Comparison of ENCODE assay signal across 8 cellular contexts in genomic region chr9:33044677-33045282, GRCh38. TPM values are rescaled to one million over a fixed set of nuclear protein-coding genes. Genes with fewer than 3 reads are reported as not detected.
DNase-seq lines count a peak whose midpoint lies in the region; ATAC-seq and TF ChIP-seq lines count a peak whose summit lies in the region.

No MANE protein-coding gene starts in this region.

- H3K27ac Mint-ChIP-seq in activated T-cell treated with anti-CD3 and anti-CD28 coated beads, Interleukin-2, amount 50 U/mL, for 24 hours = peak overlapping the region; percentile 77
- H3K27ac Mint-ChIP-seq in chondrocyte (ENCODE audit: unreplicated experiment) = peak overlapping the region; percentile 95

- H3K4me1 ChIP-seq in right lobe of liver (peaks cover 0 to 44% (median 17%) of the 10 kb centered on the region in 4 donors), tibial artery (peaks cover 0 to 7% (median 5%) of the 10 kb centered on the region in 4 donors)

- H3K4me3 ChIP-seq in right lobe of liver = peak overlapping the region; percentile 59 to 69 (median 68)
- peak overlapping the region; percentile 58 to 74 for H3K4me3 ChIP-seq in tibial artery

- H3K27ac ChIP-seq in right lobe of liver (peak overlapping the region; percentile 89 to 97 (median 96)), tibial artery (peak overlapping the region; percentile 89 to 97)

- TF ChIP-seq POLR2A in right lobe of liver (IDR thresholded peaks at IDR 0.05) = no peak

- no peaks in the 10 kb centered on the region for H3K9me3 Mint-ChIP-seq in activated T-cell treated with anti-CD3 and anti-CD28 coated beads, Interleukin-2, amount 50 U/mL, for 24 hours
- no peaks in the 10 kb centered on the region for H3K9me3 Mint-ChIP-seq in chondrocyte (ENCODE audit: low read depth)

- H3K36me3 ChIP-seq in right lobe of liver (peaks cover 0 to 24% (median 8%) of the 10 kb centered on the region in 4 donors), tibial artery (peaks cover 13 to 44% (median 39%) of the 10 kb centered on the region in 3 donors)

- peaks cover 63% of the 10 kb centered on the region for H3K36me3 Mint-ChIP-seq in activated T-cell treated with anti-CD3 and anti-CD28 coated beads, Interleukin-2, amount 50 U/mL, for 24 hours (ENCODE audit: low read depth)
- peaks cover 12% of the 10 kb centered on the region for H3K36me3 Mint-ChIP-seq in chondrocyte (ENCODE audit: low read depth)

- intact Hi-C loops in right lobe of liver (cut with DNase I) = no loop called here
- intact Hi-C loops in tibial artery (cut with DNase I; ENCODE audit: low total_unique reads) = no loop called here

- H3K4me3 Mint-ChIP-seq in activated T-cell treated with anti-CD3 and anti-CD28 coated beads, Interleukin-2, amount 50 U/mL, for 24 hours = peak overlapping the region; percentile 73
- peak overlapping the region; percentile 80 for H3K4me3 Mint-ChIP-seq in chondrocyte (ENCODE audit: unreplicated experiment)

- peak; percentile 72 to 87 (median 74) for ATAC-seq in right lobe of liver
- ATAC-seq in GM18870 (IDR thresholded peaks at IDR 0.05; ENCODE audit: unreplicated experiment) = no peak

- peak; percentile 73 for TF ChIP-seq CTCF in chondrocyte (IDR thresholded peaks at IDR 0.05)
- peak in 3 of 4 donors; percentile 40 to 61 (median 53) for TF ChIP-seq CTCF in right lobe of liver (IDR thresholded peaks at IDR 0.05)
- peak in 1 of 2 experiments; percentile 9 for TF ChIP-seq CTCF in tibial artery (IDR thresholded peaks at IDR 0.05)

- WGBS in right lobe of liver (ENCODE audit: insufficient coverage, low coverage, low lambda C conversion rate, missing lambda C conversion rate) = 27% methylated on average over 12 of the region's 12 CpGs

- peaks cover 27% of the 10 kb centered on the region for H3K4me1 Mint-ChIP-seq in activated T-cell treated with anti-CD3 and anti-CD28 coated beads, Interleukin-2, amount 50 U/mL, for 24 hours (ENCODE audit: low read depth)
- H3K4me1 Mint-ChIP-seq in chondrocyte (ENCODE audit: low read depth) = peaks cover 17% of the 10 kb centered on the region

- H3K27me3 ChIP-seq in right lobe of liver (no peaks in the 10 kb centered on the region), tibial artery (no peaks in the 10 kb centered on the region)

- H3K27me3 Mint-ChIP-seq in activated T-cell treated with anti-CD3 and anti-CD28 coated beads, Interleukin-2, amount 50 U/mL, for 24 hours = no peaks in the 10 kb centered on the region
- no peaks in the 10 kb centered on the region for H3K27me3 Mint-ChIP-seq in chondrocyte (ENCODE audit: low read depth)

- H3K9me3 ChIP-seq in right lobe of liver (no peaks in the 10 kb centered on the region), tibial artery (no peaks in the 10 kb centered on the region)

- DNase-seq in activated T-cell treated with anti-CD3 and anti-CD28 coated beads, Interleukin-2, amount 50 U/mL, for 24 hours = no peak
- no peak for DNase-seq in activated T-cell treated with anti-CD3 and anti-CD28 coated beads, Interleukin-2, amount 50 U/mL, for 1 hour
- DNase-seq in NCI-H524 (lab: John Stamatoyannopoulos, UW) (peak; percentile 31 to 72), chondrocyte (ENCODE audit: low spot score) (no peak), right lobe of liver (peak; percentile 67 to 74 (median 71)), tibial artery (no peak)
- no peak for DNase-seq in stimulated activated CD4-positive, alpha-beta T cell treated with anti-CD3 and anti-CD28 coated beads, Interleukin-2, amount 100 ng/mL, for 48 hours

RNA-seq across cellular contexts. Expression of gene DNAJA1, which starts 19.7 kb away (rescaled TPM):
- total RNA-seq in chondrocyte = 81.2 to 121 TPM (median 81.9 TPM) in 3 replicates
- 100 to 1,000 TPM in 2 of 6 experiments, 10 to 100 TPM in 4; 60.1 to 130 (median 93.9) TPM for total RNA-seq in right lobe of liver

RNA-seq across cellular contexts. Expression of gene SMU1, which starts 31.7 kb away (rescaled TPM):
- total RNA-seq in chondrocyte (17.4 to 21.1 TPM (median 17.5 TPM) in 3 replicates), right lobe of liver (10 to 100 TPM in 2 of 6 experiments, 1 to 10 TPM in 4; 7.0 to 10.4 (median 8.5) TPM)

RNA-seq across cellular contexts. Expression of gene APTX, which starts 43.4 kb away (rescaled TPM):
- total RNA-seq in chondrocyte = 24.0 to 28.0 TPM (median 27.4 TPM) in 3 replicates
- total RNA-seq in right lobe of liver = 10 to 100 TPM; 11.4 to 23.2 (median 15.3) TPM

Comparison
In these comparisons a context has a peak if more than half of its experiments do, and no peak if none do; other contexts are left out.
1. DNase-seq: peak in NCI-H524 (2 of 2) and right lobe of liver (3 of 3); none in activated T-cell treated with anti-CD3 and anti-CD28 coated beads, Interleukin-2, amount 50 U/mL, for 24 hours (single experiment), activated T-cell treated with anti-CD3 and anti-CD28 coated beads, Interleukin-2, amount 50 U/mL, for 1 hour (single experiment), chondrocyte (single experiment), tibial artery (0 of 2) and stimulated activated CD4-positive, alpha-beta T cell treated with anti-CD3 and anti-CD28 coated beads, Interleukin-2, amount 100 ng/mL, for 48 hours (0 of 2).